In the genomic region with DNA sequence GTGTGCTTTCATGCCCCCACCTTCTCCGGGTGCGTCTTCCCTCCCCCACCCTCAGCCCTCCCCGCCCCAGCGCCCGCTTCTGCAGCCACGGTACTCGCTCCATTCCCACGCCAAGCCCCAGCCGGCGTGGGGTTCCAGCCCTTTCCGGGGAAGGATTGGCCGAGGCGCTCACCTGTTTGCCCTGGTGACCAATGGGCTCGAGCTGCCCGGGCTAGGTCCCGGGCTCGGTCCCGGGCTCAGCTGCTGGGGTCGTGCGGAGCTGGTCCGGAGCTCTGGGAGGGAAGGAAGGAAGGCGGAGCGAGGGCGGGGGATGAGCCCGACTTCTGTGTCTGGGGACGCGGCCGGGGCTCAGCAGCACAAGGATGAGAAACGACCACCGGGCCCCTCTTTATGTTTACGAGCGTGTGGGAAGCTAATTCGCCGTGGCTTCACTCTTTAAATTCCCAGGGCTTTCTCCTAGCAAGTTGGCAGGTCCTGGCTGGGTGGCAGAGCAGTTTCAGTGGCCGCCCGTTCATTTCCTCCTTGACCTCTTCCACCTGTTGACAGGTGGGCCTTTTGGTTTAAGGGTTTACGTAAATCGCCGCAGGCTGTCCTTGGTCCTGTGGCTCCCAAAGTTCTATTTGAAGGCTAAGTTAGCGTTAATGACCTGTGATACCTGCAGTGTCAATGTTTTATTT, we compare ENCODE assay signal across 8 cellular contexts. TPM values are rescaled to one million over a fixed set of nuclear protein-coding genes. Genes with fewer than 3 reads are reported as not detected.
DNase-seq lines count a peak whose midpoint lies in the region; ATAC-seq and TF ChIP-seq lines count a peak whose summit lies in the region.

IGSF10 (minus strand) TSS at position 288 of the 677 bp plus-strand sequence. CDS start 2,352 bp downstream, outside the sequence.

- TF ChIP-seq CTCF in GM13976 (IDR thresholded peaks at IDR 0.05; ENCODE audit: borderline replicate concordance, control extremely low read depth, extremely low read depth, insufficient read depth, missing control alignments) (no peak), sigmoid colon (IDR thresholded peaks at IDR 0.05) (no peak)

- peaks cover 0 to 9% (median 0%) of the 10 kb centered on the region in 3 donors for H3K27me3 ChIP-seq in sigmoid colon

- intact Hi-C loops in sigmoid colon (cut with DNase I), result no loop called here

- H3K36me3 ChIP-seq in sigmoid colon, result no peaks in the 10 kb centered on the region

- peak within 1 kb of the TSS in 1 of 4 donors; percentile 21 for H3K27ac ChIP-seq in sigmoid colon

- peak; percentile 11 for DNase-seq in GM13976 (ENCODE audit: low spot score)
- peak; percentile 26 for DNase-seq in SW480 (ENCODE audit: low spot score)
- DNase-seq in hepatic stellate cell (ENCODE audit: low spot score), result peak; percentile 32
- no peak for DNase-seq in sigmoid colon
- no peak for DNase-seq in SKM-1 treated with dmso at 0.1 percent for 144 hours (lab: John Stamatoyannopoulos, UW; ENCODE audit: unreplicated experiment)
- DNase-seq in COLO829 (ENCODE audit: low spot score), result no peak
- no peak for DNase-seq in central memory CD4-positive, alpha-beta T cell

- 6 to 22% methylated on average over 40 of the region's 40 CpGs for WGBS in sigmoid colon, 2 donors

- H3K4me1 ChIP-seq in sigmoid colon, result peaks cover 0 to 21% (median 9%) of the 10 kb centered on the region in 4 donors

- peak within 1 kb of the TSS; percentile 34 to 61 (median 48) for H3K4me3 ChIP-seq in sigmoid colon

- no peaks in the 10 kb centered on the region for H3K9me3 ChIP-seq in sigmoid colon

- TF ChIP-seq EP300 in sigmoid colon (IDR thresholded peaks at IDR 0.05), result no peak

- TF ChIP-seq POLR2A in sigmoid colon (IDR thresholded peaks at IDR 0.05), result no peak

- in situ Hi-C loops in GM13976 (cut with MboI; ENCODE audit: low sequenced_read_pairs, unreplicated experiment), result no loop called here

- ATAC-seq in GM21390 (IDR thresholded peaks at IDR 0.05; ENCODE audit: unreplicated experiment), result no peak

RNA-seq across cellular contexts. Expression of gene IGSF10, which starts in this region (rescaled TPM):
- 1 to 10 TPM in 3 of 4 donors, under 1 TPM in 1; 0.41 to 7.2 (median 1.7) TPM for total RNA-seq in sigmoid colon
- polyA plus RNA-seq in sigmoid colon, result under 1 TPM; 0.46 to 0.70 (median 0.60) TPM

Comparison
In these comparisons a context has a peak if more than half of its experiments do, and no peak if none do; other contexts are left out.
1. DNase-seq: peak in GM13976 (single experiment), SW480 (single experiment) and hepatic stellate cell (single experiment); none in sigmoid colon (single experiment), SKM-1 treated with dmso at 0.1 percent for 144 hours (single experiment), COLO829 (single experiment) and central memory CD4-positive, alpha-beta T cell (single experiment).